Comparison of ENCODE assay signal across 20 cellular contexts in genomic region chr6:122930252-122931180, GRCh38.
DNase-seq lines count a peak whose midpoint lies in the region; ATAC-seq and TF ChIP-seq lines count a peak whose summit lies in the region.
"Had no signal": no experiment of that assay in that cellular context is flagged by ENCODE, and none has a peak within 500 bp of the region (broad histone marks: within the 10 kb centered on the region; RNA-seq: fewer than 3 reads in every experiment).

No MANE protein-coding gene starts in this region.

- no peaks in the 10 kb centered on the region for H3K9me3 ChIP-seq in T-helper 17 cell (ENCODE audit: control insufficient read depth, low read length, poor library complexity, severe bottlenecking)
- H3K9me3 ChIP-seq in aorta (ENCODE audit: control insufficient read depth, low read length): no peaks in the 10 kb centered on the region
- H3K9me3 ChIP-seq: esophagus muscularis mucosa, SJSA1, vagina had no signal

- peak; percentile 74 for ATAC-seq in GM18505 (IDR thresholded peaks at IDR 0.05; ENCODE audit: unreplicated experiment)
- ATAC-seq in GM19372 (IDR thresholded peaks at IDR 0.05; ENCODE audit: low read depth, unreplicated experiment): peak; percentile 56
- ATAC-seq in HG02678 (IDR thresholded peaks at IDR 0.05; ENCODE audit: unreplicated experiment): peak; percentile 74
- ATAC-seq in HG03342 (IDR thresholded peaks at IDR 0.05; ENCODE audit: unreplicated experiment): peak; percentile 80
- no peak for ATAC-seq in activated CD8-positive, alpha-beta T cell treated with anti-CD3 and anti-CD28 coated beads, Interleukin-2, amount 10 ng/mL, durations not matched to agents 7 days and 5 days
- no peak for ATAC-seq in T-helper 17 cell
- ATAC-seq in aorta (ENCODE audit: low FRiP score): no peak
- ATAC-seq: activated naive CD4-positive, alpha-beta T cell treated with anti-CD3 and anti-CD28 coated beads, Interleukin-2, amount 50 U/mL, for 72 hours; CD8-positive, alpha-beta T cell had no signal

- peaks cover 0 to 2% of the 10 kb centered on the region in 2 donors for H3K27me3 ChIP-seq in aorta (ENCODE audit: control insufficient read depth in 1 of 2, insufficient read depth in 2 of 2, low read length in 1 of 2)
- H3K27me3 ChIP-seq: brain microvascular endothelial cell, esophagus muscularis mucosa, SJSA1, vagina had no signal

- no peak overlapping the region for H3K4me3 Mint-ChIP-seq in activated CD8-positive, alpha-beta T cell treated with anti-CD3 and anti-CD28 coated beads, Interleukin-2, amount 10 ng/mL, durations not matched to agents 7 days and 5 days
- no peak overlapping the region for H3K4me3 Mint-ChIP-seq in T-helper 17 cell
- H3K4me3 Mint-ChIP-seq: CD8-positive, alpha-beta T cell; neural crest cell had no signal

- intact Hi-C loops in aorta (cut with DNase I): no loop called here

- H3K27ac Mint-ChIP-seq in activated CD8-positive, alpha-beta T cell treated with anti-CD3 and anti-CD28 coated beads, Interleukin-2, amount 10 ng/mL, durations not matched to agents 7 days and 5 days: no peak overlapping the region
- no peak overlapping the region for H3K27ac Mint-ChIP-seq in T-helper 17 cell
- H3K27ac Mint-ChIP-seq: activated naive CD4-positive, alpha-beta T cell treated with anti-CD3 and anti-CD28 coated beads, Interleukin-2, amount 50 U/mL, for 72 hours; CD8-positive, alpha-beta T cell had no signal

- 78 to 81% methylated on average over 3 of the region's 3 CpGs for WGBS in aorta, 2 donors

- no peak overlapping the region for H3K27ac ChIP-seq in aorta (ENCODE audit: low read depth in 1 of 2, low read length in 2 of 2)
- H3K27ac ChIP-seq: brain microvascular endothelial cell, esophagus muscularis mucosa, SJSA1, vagina had no signal

- H3K9me3 Mint-ChIP-seq in activated CD8-positive, alpha-beta T cell treated with anti-CD3 and anti-CD28 coated beads, Interleukin-2, amount 10 ng/mL, durations not matched to agents 7 days and 5 days (ENCODE audit: insufficient read depth): no peaks in the 10 kb centered on the region

- no peak for DNase-seq in activated CD8-positive, alpha-beta T cell treated with anti-CD3 and anti-CD28 coated beads, Interleukin-2, amount 10 ng/mL, durations not matched to agents 7 days and 5 days
- no peak for DNase-seq in T-helper 17 cell
- DNase-seq in SIG-M5 treated with dmso at 0.1 percent for 504 hours (lab: John Stamatoyannopoulos, UW; ENCODE audit: unreplicated experiment): no peak
- DNase-seq in aorta: no peak
- DNase-seq: activated CD4-positive, alpha-beta T cell treated with anti-CD3 and anti-CD28 coated beads for 48 hours; activated T-cell treated with anti-CD3 and anti-CD28 coated beads, Interleukin-2, amount 50 U/mL, for 1 hour; brain microvascular endothelial cell; CD8-positive, alpha-beta T cell; NCI-H1930; NCI-H510A; T-helper 9 cell had no signal

- no peaks in the 10 kb centered on the region for H3K36me3 ChIP-seq in aorta (ENCODE audit: control insufficient read depth in 1 of 2, insufficient read depth in 2 of 2, low read length in 1 of 2)
- H3K36me3 ChIP-seq: brain microvascular endothelial cell, esophagus muscularis mucosa, SJSA1, vagina had no signal

- POLR2A ChIA-PET in activated CD8-positive, alpha-beta T cell treated with anti-CD3 and anti-CD28 coated beads, Interleukin-2, amount 10 ng/mL, durations not matched to agents 7 days and 5 days (lab: Charles Lee): no interaction called here

- CTCF ChIA-PET in activated CD8-positive, alpha-beta T cell treated with anti-CD3 and anti-CD28 coated beads, Interleukin-2, amount 10 ng/mL, durations not matched to agents 7 days and 5 days (lab: Charles Lee): no interaction called here

- no peak for TF ChIP-seq POLR2A in GM18505 (IDR thresholded peaks at IDR 0.05; ENCODE audit: borderline replicate concordance, extremely low read depth, insufficient read depth, insufficient read length)

- no peaks in the 10 kb centered on the region for H3K27me3 Mint-ChIP-seq in activated CD8-positive, alpha-beta T cell treated with anti-CD3 and anti-CD28 coated beads, Interleukin-2, amount 10 ng/mL, durations not matched to agents 7 days and 5 days (ENCODE audit: low read depth)
- no peaks in the 10 kb centered on the region for H3K27me3 Mint-ChIP-seq in T-helper 17 cell

- H3K4me1 Mint-ChIP-seq in activated CD8-positive, alpha-beta T cell treated with anti-CD3 and anti-CD28 coated beads, Interleukin-2, amount 10 ng/mL, durations not matched to agents 7 days and 5 days (ENCODE audit: low read depth): no peaks in the 10 kb centered on the region
- H3K4me1 Mint-ChIP-seq in T-helper 17 cell: no peaks in the 10 kb centered on the region
- H3K4me1 Mint-ChIP-seq: neural crest cell had no signal

- no peak overlapping the region for H3K4me3 ChIP-seq in aorta (ENCODE audit: low read length in 2 of 2)
- H3K4me3 ChIP-seq: esophagus muscularis mucosa, SJSA1, vagina had no signal

- H3K4me1 ChIP-seq in aorta (ENCODE audit: control insufficient read depth in 1 of 2, insufficient read depth in 2 of 2, low read length in 2 of 2): no peaks in the 10 kb centered on the region
- H3K4me1 ChIP-seq: esophagus muscularis mucosa, SJSA1, vagina had no signal

- no peaks in the 10 kb centered on the region for H3K36me3 Mint-ChIP-seq in activated CD8-positive, alpha-beta T cell treated with anti-CD3 and anti-CD28 coated beads, Interleukin-2, amount 10 ng/mL, durations not matched to agents 7 days and 5 days (ENCODE audit: low read depth)
- no peaks in the 10 kb centered on the region for H3K36me3 Mint-ChIP-seq in T-helper 17 cell (ENCODE audit: low read depth)
- H3K36me3 Mint-ChIP-seq: CD8-positive, alpha-beta T cell had no signal

Comparison
In these comparisons a context has a peak if more than half of its experiments do, and no peak if none do; other contexts are left out.
1. ATAC-seq: peak in GM18505 (single experiment), GM19372 (single experiment), HG02678 (single experiment) and HG03342 (single experiment); none in activated CD8-positive, alpha-beta T cell treated with anti-CD3 and anti-CD28 coated beads, Interleukin-2, amount 10 ng/mL, durations not matched to agents 7 days and 5 days (single experiment), T-helper 17 cell (single experiment) and aorta (single experiment).